ENCODE assay signal across 1 cellular context in the genomic region with DNA sequence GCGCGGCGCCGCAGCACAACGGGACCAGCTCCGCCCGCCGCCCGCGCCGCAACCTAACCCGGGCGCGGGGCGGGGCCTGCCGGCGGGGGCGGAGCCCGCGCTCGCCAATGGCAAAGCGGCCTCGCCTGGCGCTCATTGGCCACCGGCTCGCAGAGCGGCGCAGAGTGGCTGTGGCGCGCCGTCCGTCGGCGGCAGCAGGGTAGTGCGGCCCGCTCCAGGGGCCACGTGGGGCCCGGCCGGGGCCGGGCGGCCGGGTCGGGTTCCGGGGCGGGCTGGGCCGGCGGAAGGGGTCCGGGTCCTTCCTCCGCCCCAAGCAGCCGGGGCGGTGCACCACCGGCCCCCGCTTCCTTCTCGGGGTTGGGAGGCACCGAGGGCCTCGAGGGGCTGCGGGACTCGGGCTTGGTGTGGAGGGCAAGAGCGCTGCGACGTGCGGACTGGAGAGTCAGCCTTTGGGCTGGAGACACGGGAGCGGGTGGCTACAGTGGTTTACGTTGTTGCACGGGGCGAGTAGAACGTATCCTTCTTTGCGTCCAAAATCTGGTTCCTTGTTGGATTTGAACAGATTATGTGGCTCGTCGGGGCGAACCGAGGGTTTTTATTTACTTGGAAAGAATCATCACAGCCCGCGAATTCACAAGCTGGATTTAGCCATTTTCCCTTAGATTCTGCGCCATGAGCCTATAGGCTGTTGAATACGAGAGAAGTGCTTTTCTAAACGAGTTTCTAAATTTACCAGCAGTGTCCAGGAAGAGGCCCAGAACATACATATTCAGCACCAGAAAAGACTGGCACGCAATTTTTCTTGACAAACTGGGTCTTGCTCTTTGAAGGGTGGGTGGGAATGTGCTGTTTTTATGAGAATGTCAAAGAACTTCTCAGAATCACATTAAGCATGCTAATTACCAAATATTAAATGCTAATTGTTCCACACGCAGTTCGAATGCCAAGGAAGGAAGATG.
TF ChIP-seq lines count a peak whose summit lies in the region.

TSS of gene SRM (minus strand) at position 29 of the 959 bp plus-strand sequence. CDS start 75 bp downstream, outside the sequence.

TF ChIP-seq in K562, 482 proteins besides CTCF, POLR2A, EP300 and RAD21 (continued from another document and continues in another):
- TF ChIP-seq, protein P1, sequence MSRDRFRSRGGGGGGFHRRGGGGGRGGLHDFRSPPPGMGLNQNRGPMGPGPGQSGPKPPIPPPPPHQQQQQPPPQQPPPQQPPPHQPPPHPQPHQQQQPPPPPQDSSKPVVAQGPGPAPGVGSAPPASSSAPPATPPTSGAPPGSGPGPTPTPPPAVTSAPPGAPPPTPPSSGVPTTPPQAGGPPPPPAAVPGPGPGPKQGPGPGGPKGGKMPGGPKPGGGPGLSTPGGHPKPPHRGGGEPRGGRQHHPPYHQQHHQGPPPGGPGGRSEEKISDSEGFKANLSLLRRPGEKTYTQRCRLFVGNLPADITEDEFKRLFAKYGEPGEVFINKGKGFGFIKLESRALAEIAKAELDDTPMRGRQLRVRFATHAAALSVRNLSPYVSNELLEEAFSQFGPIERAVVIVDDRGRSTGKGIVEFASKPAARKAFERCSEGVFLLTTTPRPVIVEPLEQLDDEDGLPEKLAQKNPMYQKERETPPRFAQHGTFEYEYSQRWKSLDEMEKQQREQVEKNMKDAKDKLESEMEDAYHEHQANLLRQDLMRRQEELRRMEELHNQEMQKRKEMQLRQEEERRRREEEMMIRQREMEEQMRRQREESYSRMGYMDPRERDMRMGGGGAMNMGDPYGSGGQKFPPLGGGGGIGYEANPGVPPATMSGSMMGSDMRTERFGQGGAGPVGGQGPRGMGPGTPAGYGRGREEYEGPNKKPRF (IDR thresholded peaks at IDR 0.05; ENCODE audit: low read depth, low read length): no peak
- TF ChIP-seq, protein P2, sequence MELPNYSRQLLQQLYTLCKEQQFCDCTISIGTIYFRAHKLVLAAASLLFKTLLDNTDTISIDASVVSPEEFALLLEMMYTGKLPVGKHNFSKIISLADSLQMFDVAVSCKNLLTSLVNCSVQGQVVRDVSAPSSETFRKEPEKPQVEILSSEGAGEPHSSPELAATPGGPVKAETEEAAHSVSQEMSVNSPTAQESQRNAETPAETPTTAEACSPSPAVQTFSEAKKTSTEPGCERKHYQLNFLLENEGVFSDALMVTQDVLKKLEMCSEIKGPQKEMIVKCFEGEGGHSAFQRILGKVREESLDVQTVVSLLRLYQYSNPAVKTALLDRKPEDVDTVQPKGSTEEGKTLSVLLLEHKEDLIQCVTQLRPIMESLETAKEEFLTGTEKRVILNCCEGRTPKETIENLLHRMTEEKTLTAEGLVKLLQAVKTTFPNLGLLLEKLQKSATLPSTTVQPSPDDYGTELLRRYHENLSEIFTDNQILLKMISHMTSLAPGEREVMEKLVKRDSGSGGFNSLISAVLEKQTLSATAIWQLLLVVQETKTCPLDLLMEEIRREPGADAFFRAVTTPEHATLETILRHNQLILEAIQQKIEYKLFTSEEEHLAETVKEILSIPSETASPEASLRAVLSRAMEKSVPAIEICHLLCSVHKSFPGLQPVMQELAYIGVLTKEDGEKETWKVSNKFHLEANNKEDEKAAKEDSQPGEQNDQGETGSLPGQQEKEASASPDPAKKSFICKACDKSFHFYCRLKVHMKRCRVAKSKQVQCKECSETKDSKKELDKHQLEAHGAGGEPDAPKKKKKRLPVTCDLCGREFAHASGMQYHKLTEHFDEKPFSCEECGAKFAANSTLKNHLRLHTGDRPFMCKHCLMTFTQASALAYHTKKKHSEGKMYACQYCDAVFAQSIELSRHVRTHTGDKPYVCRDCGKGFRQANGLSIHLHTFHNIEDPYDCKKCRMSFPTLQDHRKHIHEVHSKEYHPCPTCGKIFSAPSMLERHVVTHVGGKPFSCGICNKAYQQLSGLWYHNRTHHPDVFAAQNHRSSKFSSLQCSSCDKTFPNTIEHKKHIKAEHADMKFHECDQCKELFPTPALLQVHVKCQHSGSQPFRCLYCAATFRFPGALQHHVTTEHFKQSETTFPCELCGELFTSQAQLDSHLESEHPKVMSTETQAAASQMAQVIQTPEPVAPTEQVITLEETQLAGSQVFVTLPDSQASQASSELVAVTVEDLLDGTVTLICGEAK (IDR thresholded peaks at IDR 0.05): peak; percentile 72
- TF ChIP-seq, protein P2 (CRISPR knock-in tag; IDR thresholded peaks at IDR 0.05): no peak
- TF ChIP-seq HMG20B (CRISPR knock-in tag; IDR thresholded peaks at IDR 0.05): no peak
- peak; percentile 95 for TF ChIP-seq NKRF (IDR thresholded peaks at IDR 0.05; ENCODE audit: borderline replicate concordance)
- TF ChIP-seq, protein P3, sequence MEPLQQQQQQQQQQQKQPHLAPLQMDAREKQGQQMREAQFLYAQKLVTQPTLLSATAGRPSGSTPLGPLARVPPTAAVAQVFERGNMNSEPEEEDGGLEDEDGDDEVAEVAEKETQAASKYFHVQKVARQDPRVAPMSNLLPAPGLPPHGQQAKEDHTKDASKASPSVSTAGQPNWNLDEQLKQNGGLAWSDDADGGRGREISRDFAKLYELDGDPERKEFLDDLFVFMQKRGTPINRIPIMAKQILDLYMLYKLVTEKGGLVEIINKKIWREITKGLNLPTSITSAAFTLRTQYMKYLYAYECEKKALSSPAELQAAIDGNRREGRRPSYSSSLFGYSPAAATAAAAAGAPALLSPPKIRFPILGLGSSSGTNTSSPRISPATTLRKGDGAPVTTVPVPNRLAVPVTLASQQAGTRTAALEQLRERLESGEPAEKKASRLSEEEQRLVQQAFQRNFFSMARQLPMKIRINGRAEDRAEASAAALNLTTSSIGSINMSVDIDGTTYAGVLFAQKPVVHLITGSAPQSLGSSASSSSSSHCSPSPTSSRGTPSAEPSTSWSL (CRISPR knock-in tag; IDR thresholded peaks at IDR 0.05; ENCODE audit: borderline replicate concordance): no peak
- no peak for TF ChIP-seq CEBPG (CRISPR knock-in tag; IDR thresholded peaks at IDR 0.05)
- no peak for TF ChIP-seq CEBPG (tag; conservative IDR thresholded peaks at IDR 0.05 in 1 of 2, IDR thresholded peaks at IDR 0.05 in 1 of 2)
- TF ChIP-seq HCFC1 (IDR thresholded peaks at IDR 0.05; ENCODE audit: low read depth, low read length): peak; percentile 72
- TF ChIP-seq, protein P4, sequence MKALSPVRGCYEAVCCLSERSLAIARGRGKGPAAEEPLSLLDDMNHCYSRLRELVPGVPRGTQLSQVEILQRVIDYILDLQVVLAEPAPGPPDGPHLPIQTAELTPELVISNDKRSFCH (CRISPR knock-in tag; IDR thresholded peaks at IDR 0.05): no peak
- TF ChIP-seq, protein P4 (tag; IDR thresholded peaks at IDR 0.05): no peak
- no peak for TF ChIP-seq TAF9B (IDR thresholded peaks at IDR 0.05; ENCODE audit: partially characterized antibody)
- no peak for TF ChIP-seq ZNF324 (CRISPR knock-in tag; IDR thresholded peaks at IDR 0.05)
- no peak for TF ChIP-seq TRIM28 (IDR thresholded peaks at IDR 0.05)
- TF ChIP-seq ETS2 (tag; IDR thresholded peaks at IDR 0.05; ENCODE audit: borderline replicate concordance, poor library complexity, severe bottlenecking): no peak
- TF ChIP-seq, protein P5, sequence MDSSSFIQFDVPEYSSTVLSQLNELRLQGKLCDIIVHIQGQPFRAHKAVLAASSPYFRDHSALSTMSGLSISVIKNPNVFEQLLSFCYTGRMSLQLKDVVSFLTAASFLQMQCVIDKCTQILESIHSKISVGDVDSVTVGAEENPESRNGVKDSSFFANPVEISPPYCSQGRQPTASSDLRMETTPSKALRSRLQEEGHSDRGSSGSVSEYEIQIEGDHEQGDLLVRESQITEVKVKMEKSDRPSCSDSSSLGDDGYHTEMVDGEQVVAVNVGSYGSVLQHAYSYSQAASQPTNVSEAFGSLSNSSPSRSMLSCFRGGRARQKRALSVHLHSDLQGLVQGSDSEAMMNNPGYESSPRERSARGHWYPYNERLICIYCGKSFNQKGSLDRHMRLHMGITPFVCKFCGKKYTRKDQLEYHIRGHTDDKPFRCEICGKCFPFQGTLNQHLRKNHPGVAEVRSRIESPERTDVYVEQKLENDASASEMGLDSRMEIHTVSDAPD (CRISPR knock-in tag; IDR thresholded peaks at IDR 0.05): no peak
- no peak for TF ChIP-seq RBM39 (optimal IDR thresholded peaks at IDR 0.05; ENCODE audit: low read depth, low read length)
- TF ChIP-seq, protein P6, sequence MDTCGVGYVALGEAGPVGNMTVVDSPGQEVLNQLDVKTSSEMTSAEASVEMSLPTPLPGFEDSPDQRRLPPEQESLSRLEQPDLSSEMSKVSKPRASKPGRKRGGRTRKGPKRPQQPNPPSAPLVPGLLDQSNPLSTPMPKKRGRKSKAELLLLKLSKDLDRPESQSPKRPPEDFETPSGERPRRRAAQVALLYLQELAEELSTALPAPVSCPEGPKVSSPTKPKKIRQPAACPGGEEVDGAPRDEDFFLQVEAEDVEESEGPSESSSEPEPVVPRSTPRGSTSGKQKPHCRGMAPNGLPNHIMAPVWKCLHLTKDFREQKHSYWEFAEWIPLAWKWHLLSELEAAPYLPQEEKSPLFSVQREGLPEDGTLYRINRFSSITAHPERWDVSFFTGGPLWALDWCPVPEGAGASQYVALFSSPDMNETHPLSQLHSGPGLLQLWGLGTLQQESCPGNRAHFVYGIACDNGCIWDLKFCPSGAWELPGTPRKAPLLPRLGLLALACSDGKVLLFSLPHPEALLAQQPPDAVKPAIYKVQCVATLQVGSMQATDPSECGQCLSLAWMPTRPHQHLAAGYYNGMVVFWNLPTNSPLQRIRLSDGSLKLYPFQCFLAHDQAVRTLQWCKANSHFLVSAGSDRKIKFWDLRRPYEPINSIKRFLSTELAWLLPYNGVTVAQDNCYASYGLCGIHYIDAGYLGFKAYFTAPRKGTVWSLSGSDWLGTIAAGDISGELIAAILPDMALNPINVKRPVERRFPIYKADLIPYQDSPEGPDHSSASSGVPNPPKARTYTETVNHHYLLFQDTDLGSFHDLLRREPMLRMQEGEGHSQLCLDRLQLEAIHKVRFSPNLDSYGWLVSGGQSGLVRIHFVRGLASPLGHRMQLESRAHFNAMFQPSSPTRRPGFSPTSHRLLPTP (IDR thresholded peaks at IDR 0.05; ENCODE audit: borderline replicate concordance, extremely low read depth, insufficient read length): no peak
- peak; percentile 51 for TF ChIP-seq CHD1 (IDR thresholded peaks at IDR 0.05; ENCODE audit: low read length)
- no peak for TF ChIP-seq E2F8 (IDR thresholded peaks at IDR 0.05; ENCODE audit: low read depth, partially characterized antibody)
- TF ChIP-seq SRSF3 (IDR thresholded peaks at IDR 0.05; ENCODE audit: insufficient read depth, low read length): no peak
- peak; percentile 27 for TF ChIP-seq SMAD1 (IDR thresholded peaks at IDR 0.05; ENCODE audit: low read depth, low read length, partially characterized antibody)
- no peak for TF ChIP-seq MTA1 (IDR thresholded peaks at IDR 0.05; ENCODE audit: borderline replicate concordance)
- TF ChIP-seq TAF1 (IDR thresholded peaks at IDR 0.05; ENCODE audit: control insufficient read depth, extremely low read depth, insufficient read depth, low read length, severe bottlenecking): no peak
- no peak for TF ChIP-seq BRD9 (IDR thresholded peaks at IDR 0.05; ENCODE audit: low read depth, partially characterized antibody)
